Comparison of ENCODE assay signal across 8 cellular contexts in genomic region chr4:148299337-148299736, GRCh38.
"Had no signal": no experiment of that assay in that cellular context is flagged by ENCODE, and none has a peak within 500 bp of the region (broad histone marks: within the 10 kb centered on the region; RNA-seq: fewer than 3 reads in every experiment).

No MANE protein-coding gene starts in this region.

- H3K36me3 ChIP-seq: HAP-1 had no signal

- H3K4me3 ChIP-seq: GM23248, HAP-1, K562 had no signal

- DNase-seq: GM23248, GOT3, H7, HFFc6, IMR-90 had no signal

- ATAC-seq: HCT116, K562 had no signal

- H3K4me3 Mint-ChIP-seq: HFFc6 had no signal

- H3K27ac Mint-ChIP-seq: HFFc6 had no signal

- H3K4me1 ChIP-seq: HAP-1 had no signal
